ENCODE assay signal across 15 cellular contexts in the genomic region with DNA sequence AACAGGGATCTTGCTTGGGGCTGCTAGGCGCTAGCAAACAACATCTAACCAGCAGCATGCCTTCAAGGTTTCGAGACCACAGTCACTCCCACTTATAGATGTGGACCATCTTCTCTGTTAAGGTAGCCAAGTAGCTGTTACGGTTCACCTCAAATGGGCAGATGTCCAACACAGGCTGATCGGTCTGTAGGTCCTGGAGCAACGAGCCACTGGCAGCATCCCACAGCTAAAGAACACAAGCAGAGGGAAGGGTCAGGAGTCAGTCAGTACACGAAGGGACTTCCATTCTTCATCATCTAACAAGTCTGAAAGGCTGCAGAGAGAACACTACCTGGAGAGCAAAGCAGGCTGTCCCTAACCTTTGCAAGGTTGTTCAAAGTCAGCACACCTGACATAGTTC. TPM values are rescaled to one million over a fixed set of nuclear protein-coding genes. Genes with fewer than 3 reads are reported as not detected.
DNase-seq lines count a peak whose midpoint lies in the region; ATAC-seq and TF ChIP-seq lines count a peak whose summit lies in the region.
"Had no signal": no experiment of that assay in that cellular context is flagged by ENCODE, and none has a peak within 500 bp of the region (broad histone marks: within the 10 kb centered on the region; RNA-seq: fewer than 3 reads in every experiment).

No MANE protein-coding gene starts in this region.

- H3K36me3 ChIP-seq in RWPE2 (ENCODE audit: low read depth) (peaks cover 78% of the 10 kb centered on the region), upper lobe of right lung (peaks cover 78% of the 10 kb centered on the region), spleen (peaks cover 2 to 100% (median 72%) of the 10 kb centered on the region in 6 donors)

- no peak for TF ChIP-seq CTCF in RWPE2 (IDR thresholded peaks at IDR 0.05; ENCODE audit: poor library complexity, severe bottlenecking)
- no peak for TF ChIP-seq CTCF in upper lobe of right lung (IDR thresholded peaks at IDR 0.05)
- no peak for TF ChIP-seq CTCF in spleen (IDR thresholded peaks at IDR 0.05 in 8 of 11, conservative IDR thresholded peaks at IDR 0.05 in 3 of 11)

- intact Hi-C loops in upper lobe of right lung (cut with DNase I) (no loop called here), spleen (cut with DNase I; ENCODE audit: low total_unique reads) (no loop called here)

- H3K4me1 Mint-ChIP-seq in activated T-cell treated with anti-CD3 and anti-CD28 coated beads, Interleukin-2, amount 50 U/mL, for 24 hours (ENCODE audit: low read depth), result peaks cover 42% of the 10 kb centered on the region
- peaks cover 24% of the 10 kb centered on the region for H3K4me1 Mint-ChIP-seq in activated T-cell treated with anti-CD3 and anti-CD28 coated beads, Interleukin-2, amount 50 U/mL, for 4 hours (ENCODE audit: low read depth)

- H3K4me1 ChIP-seq in RWPE2 (ENCODE audit: insufficient read depth, poor library complexity, severe bottlenecking), result no peaks in the 10 kb centered on the region
- H3K4me1 ChIP-seq in upper lobe of right lung, result no peaks in the 10 kb centered on the region
- no peaks in the 10 kb centered on the region for H3K4me1 ChIP-seq in spleen
- H3K4me1 ChIP-seq: A549; BLaER1 treated with 17β-estradiol and CSF1 and Interleukin-3, amounts not matched to agents 10 nM and 100 nM had no signal

- no peak for TF ChIP-seq POLR2A in spleen (IDR thresholded peaks at IDR 0.05)

- ATAC-seq in activated T-cell treated with anti-CD3 and anti-CD28 coated beads, Interleukin-2, amount 50 U/mL, for 4 hours, result no peak
- 0 out of 3 replicates have a peak, but pooled peaks have one; percentile 8 for ATAC-seq in RWPE2 (ENCODE audit: low read depth)
- ATAC-seq in upper lobe of right lung, result no peak

- no peaks in the 10 kb centered on the region for H3K9me3 Mint-ChIP-seq in activated T-cell treated with anti-CD3 and anti-CD28 coated beads, Interleukin-2, amount 50 U/mL, for 24 hours
- H3K9me3 Mint-ChIP-seq in activated T-cell treated with anti-CD3 and anti-CD28 coated beads, Interleukin-2, amount 50 U/mL, for 4 hours, result no peaks in the 10 kb centered on the region
- H3K9me3 Mint-ChIP-seq: CD8-positive, alpha-beta memory T cell had no signal

- 88 to 93% (median 91%) methylated on average over 6 of the region's 6 CpGs for WGBS in spleen, 5 donors

- peak overlapping the region; percentile 64 for H3K27ac Mint-ChIP-seq in activated T-cell treated with anti-CD3 and anti-CD28 coated beads, Interleukin-2, amount 50 U/mL, for 24 hours

- no peak overlapping the region for H3K27ac ChIP-seq in RWPE2 (ENCODE audit: poor library complexity, severe bottlenecking)
- H3K27ac ChIP-seq in upper lobe of right lung, result no peak overlapping the region
- no peak overlapping the region for H3K27ac ChIP-seq in spleen
- H3K27ac ChIP-seq: A549; BLaER1 treated with 17β-estradiol and CSF1 and Interleukin-3, amounts not matched to agents 10 nM and 100 nM; KMS-11 had no signal

- no peaks in the 10 kb centered on the region for H3K27me3 Mint-ChIP-seq in activated T-cell treated with anti-CD3 and anti-CD28 coated beads, Interleukin-2, amount 50 U/mL, for 24 hours
- H3K27me3 Mint-ChIP-seq in activated T-cell treated with anti-CD3 and anti-CD28 coated beads, Interleukin-2, amount 50 U/mL, for 4 hours (ENCODE audit: low read depth), result no peaks in the 10 kb centered on the region
- H3K27me3 Mint-ChIP-seq: CD8-positive, alpha-beta memory T cell had no signal

- H3K4me3 ChIP-seq in RWPE2 (ENCODE audit: severe bottlenecking) (no peak overlapping the region), upper lobe of right lung (no peak overlapping the region), spleen (no peak overlapping the region)
- H3K4me3 ChIP-seq: A549; BLaER1 treated with 17β-estradiol and CSF1 and Interleukin-3, amounts not matched to agents 10 nM and 100 nM had no signal

- H3K27me3 ChIP-seq in RWPE2 (ENCODE audit: insufficient read depth, poor library complexity, severe bottlenecking) (no peaks in the 10 kb centered on the region), upper lobe of right lung (no peaks in the 10 kb centered on the region), spleen (replicated peaks in 1 of 7) (no peaks in the 10 kb centered on the region)
- H3K27me3 ChIP-seq: BLaER1 treated with 17β-estradiol and CSF1 and Interleukin-3, amounts not matched to agents 10 nM and 100 nM had no signal

- DNase-seq in activated T-cell treated with anti-CD3 and anti-CD28 coated beads, Interleukin-2, amount 50 U/mL, for 24 hours, result peak; percentile 25
- no peak for DNase-seq in activated T-cell treated with anti-CD3 and anti-CD28 coated beads, Interleukin-2, amount 50 U/mL, for 4 hours
- DNase-seq in RWPE2 (ENCODE audit: low spot score) (no peak), mesenteric fat pad (ENCODE audit: low spot score) (peak; percentile 39), upper lobe of right lung (peak; percentile 18), NCI-H1048 (lab: John Stamatoyannopoulos, UW) (no peak), spleen (no peak)
- DNase-seq: NCI-H187, NCI-H2107, NCI-H510A, NCI-H774 had no signal

- no peak overlapping the region for H3K4me3 Mint-ChIP-seq in activated T-cell treated with anti-CD3 and anti-CD28 coated beads, Interleukin-2, amount 50 U/mL, for 24 hours
- H3K4me3 Mint-ChIP-seq in activated T-cell treated with anti-CD3 and anti-CD28 coated beads, Interleukin-2, amount 50 U/mL, for 4 hours, result no peak overlapping the region
- H3K4me3 Mint-ChIP-seq: CD8-positive, alpha-beta memory T cell had no signal

- H3K36me3 Mint-ChIP-seq in activated T-cell treated with anti-CD3 and anti-CD28 coated beads, Interleukin-2, amount 50 U/mL, for 24 hours (ENCODE audit: low read depth), result peaks cover 99% of the 10 kb centered on the region
- H3K36me3 Mint-ChIP-seq in activated T-cell treated with anti-CD3 and anti-CD28 coated beads, Interleukin-2, amount 50 U/mL, for 4 hours (ENCODE audit: insufficient read depth), result peaks cover 49% of the 10 kb centered on the region

- H3K9me3 ChIP-seq in RWPE2 (ENCODE audit: severe bottlenecking), result no peaks in the 10 kb centered on the region
- H3K9me3 ChIP-seq in upper lobe of right lung, result no peaks in the 10 kb centered on the region
- H3K9me3 ChIP-seq in spleen, result no peaks in the 10 kb centered on the region
- H3K9me3 ChIP-seq: A549; BLaER1 treated with 17β-estradiol and CSF1 and Interleukin-3, amounts not matched to agents 10 nM and 100 nM had no signal

RNA-seq across cellular contexts. Expression of a gene that starts 16.9 kb away (rescaled TPM):
- total RNA-seq in activated T-cell treated with anti-CD3 and anti-CD28 coated beads, Interleukin-2, amount 50 U/mL, for 4 hours, result 10 to 100 TPM; 45.1 to 52.4 (median 45.4) TPM
- total RNA-seq in mesenteric fat pad (102 TPM), upper lobe of right lung (112 TPM), spleen (100 to 1,000 TPM in 5 of 7 donors, 10 to 100 TPM in 2; 81.1 to 124 (median 110) TPM)
- 10 to 100 TPM; 14.6 to 22.5 (median 15.3) TPM for polyA plus RNA-seq in spleen

RNA-seq across cellular contexts. Expression of a gene that starts 42.8 kb away (rescaled TPM):
- 10 to 100 TPM; 70.8 to 97.0 (median 76.3) TPM for total RNA-seq in activated T-cell treated with anti-CD3 and anti-CD28 coated beads, Interleukin-2, amount 50 U/mL, for 4 hours
- total RNA-seq in mesenteric fat pad (14.7 TPM), upper lobe of right lung (16.7 TPM), spleen (10 to 100 TPM; 20.3 to 40.6 (median 32.5) TPM)
- 10 to 100 TPM in 1 of 3 donors, 1 to 10 TPM in 2; 4.6 to 10.4 (median 5.1) TPM for polyA plus RNA-seq in spleen

Comparison
In these comparisons a context has a peak if more than half of its experiments do, and no peak if none do; other contexts are left out.
1. DNase-seq: peak in activated T-cell treated with anti-CD3 and anti-CD28 coated beads, Interleukin-2, amount 50 U/mL, for 24 hours (single experiment), mesenteric fat pad (single experiment) and upper lobe of right lung (single experiment); none in activated T-cell treated with anti-CD3 and anti-CD28 coated beads, Interleukin-2, amount 50 U/mL, for 4 hours (single experiment), RWPE2 (single experiment), NCI-H1048 (single experiment) and spleen (single experiment).